In genomic region chr5:126812199-126812570, GRCh38 we compare ENCODE assay signal across 16 cellular contexts. TPM values are rescaled to one million over a fixed set of nuclear protein-coding genes. Genes with fewer than 3 reads are reported as not detected.
DNase-seq lines count a peak whose midpoint lies in the region; ATAC-seq and TF ChIP-seq lines count a peak whose summit lies in the region.
"Had no signal": no experiment of that assay in that cellular context is flagged by ENCODE, and none has a peak within 500 bp of the region (broad histone marks: within the 10 kb centered on the region; RNA-seq: fewer than 3 reads in every experiment).

No MANE protein-coding gene starts in this region.

- H3K4me1 ChIP-seq in OCI-LY3 (ENCODE audit: low read length) = peaks cover 48% of the 10 kb centered on the region

- H3K27me3 ChIP-seq in OCI-LY3 (ENCODE audit: low read depth, low read length) = no peaks in the 10 kb centered on the region

- peaks cover 52% of the 10 kb centered on the region for H3K36me3 ChIP-seq in OCI-LY3 (replicated peaks; ENCODE audit: low read depth, low read length)

- no peak for DNase-seq in activated CD8-positive, alpha-beta memory T cell treated with anti-CD3 and anti-CD28 coated beads, Interleukin-2, amount 10 ng/mL, durations not matched to agents 7 days and 5 days
- DNase-seq in activated CD8-positive, alpha-beta memory T cell treated with anti-CD3 and anti-CD28 coated beads for 24 hours = no peak
- DNase-seq in stimulated activated CD4-positive, alpha-beta T cell treated with anti-CD3 and anti-CD28 coated beads, Interleukin-4, amount 100 ng/mL, for 4 hours = no peak
- DNase-seq: DND-41, NCI-H1436, NCI-H82, SIG-M5 had no signal

- H3K9me3 Mint-ChIP-seq in activated CD8-positive, alpha-beta memory T cell treated with anti-CD3 and anti-CD28 coated beads, Interleukin-2, amount 10 ng/mL, durations not matched to agents 7 days and 5 days (ENCODE audit: low read depth) = no peaks in the 10 kb centered on the region
- H3K9me3 Mint-ChIP-seq in dendritic cell treated with granulocyte-macrophage colony-stimulating factor and Interleukin-4, amounts not matched to agents 40 ng/mL and 50 ng/mL, for 4 days = no peaks in the 10 kb centered on the region
- H3K9me3 Mint-ChIP-seq: type B pancreatic cell had no signal

- H3K4me1 Mint-ChIP-seq in activated CD8-positive, alpha-beta memory T cell treated with anti-CD3 and anti-CD28 coated beads, Interleukin-2, amount 10 ng/mL, durations not matched to agents 7 days and 5 days = peaks cover 41% of the 10 kb centered on the region
- H3K4me1 Mint-ChIP-seq in dendritic cell treated with granulocyte-macrophage colony-stimulating factor and Interleukin-4, amounts not matched to agents 40 ng/mL and 50 ng/mL, for 4 days (ENCODE audit: low read depth) = peaks cover 28% of the 10 kb centered on the region

- no peaks in the 10 kb centered on the region for H3K27me3 Mint-ChIP-seq in activated CD8-positive, alpha-beta memory T cell treated with anti-CD3 and anti-CD28 coated beads, Interleukin-2, amount 10 ng/mL, durations not matched to agents 7 days and 5 days
- no peaks in the 10 kb centered on the region for H3K27me3 Mint-ChIP-seq in dendritic cell treated with granulocyte-macrophage colony-stimulating factor and Interleukin-4, amounts not matched to agents 40 ng/mL and 50 ng/mL, for 4 days
- H3K27me3 Mint-ChIP-seq: type B pancreatic cell had no signal

- no peak for TF ChIP-seq CTCF in OCI-LY3 (IDR thresholded peaks at IDR 0.05; ENCODE audit: low read depth, low read length)

- H3K4me3 ChIP-seq in OCI-LY3 (ENCODE audit: low read length) = no peak overlapping the region
- no peak overlapping the region for H3K4me3 ChIP-seq in skin epidermis
- H3K4me3 ChIP-seq: coronary artery, GM12878 had no signal

- H2AFZ ChIP-seq in OCI-LY3 (ENCODE audit: low read depth, low read length) = no peak overlapping the region

- H3K4me2 ChIP-seq in OCI-LY3 (ENCODE audit: low read length) = no peak overlapping the region

- no peak overlapping the region for H3K9ac ChIP-seq in OCI-LY3 (ENCODE audit: low read length)

- H4K20me1 ChIP-seq in OCI-LY3 (ENCODE audit: insufficient read depth, low read length) = peaks cover 8% of the 10 kb centered on the region; the same call in 1 of the 2 replicates

- H3K27ac ChIP-seq in OCI-LY3 (ENCODE audit: low read length) = peak overlapping the region; percentile 53; the same call in 1 of the 2 replicates
- H3K27ac ChIP-seq in skin epidermis = peak overlapping the region in 13 of 21 experiments; percentile 3 to 79 (median 59)
- H3K27ac ChIP-seq: coronary artery, VCaP had no signal

- peak overlapping the region; percentile 89 for H3K27ac Mint-ChIP-seq in activated CD8-positive, alpha-beta memory T cell treated with anti-CD3 and anti-CD28 coated beads, Interleukin-2, amount 10 ng/mL, durations not matched to agents 7 days and 5 days
- H3K27ac Mint-ChIP-seq in dendritic cell treated with granulocyte-macrophage colony-stimulating factor and Interleukin-4, amounts not matched to agents 40 ng/mL and 50 ng/mL, for 4 days = peak overlapping the region; percentile 45
- H3K27ac Mint-ChIP-seq: type B pancreatic cell had no signal

- H3K4me3 Mint-ChIP-seq in activated CD8-positive, alpha-beta memory T cell treated with anti-CD3 and anti-CD28 coated beads, Interleukin-2, amount 10 ng/mL, durations not matched to agents 7 days and 5 days = no peak overlapping the region
- H3K4me3 Mint-ChIP-seq in dendritic cell treated with granulocyte-macrophage colony-stimulating factor and Interleukin-4, amounts not matched to agents 40 ng/mL and 50 ng/mL, for 4 days = no peak overlapping the region
- H3K4me3 Mint-ChIP-seq: type B pancreatic cell had no signal

- peaks cover 67% of the 10 kb centered on the region for H3K36me3 Mint-ChIP-seq in activated CD8-positive, alpha-beta memory T cell treated with anti-CD3 and anti-CD28 coated beads, Interleukin-2, amount 10 ng/mL, durations not matched to agents 7 days and 5 days
- peaks cover 14% of the 10 kb centered on the region for H3K36me3 Mint-ChIP-seq in dendritic cell treated with granulocyte-macrophage colony-stimulating factor and Interleukin-4, amounts not matched to agents 40 ng/mL and 50 ng/mL, for 4 days (ENCODE audit: low read depth)

- intact Hi-C loops in dendritic cell treated with granulocyte-macrophage colony-stimulating factor and Interleukin-4, amounts not matched to agents 40 ng/mL and 50 ng/mL, for 4 days (cut with micrococcal nuclease) = loop anchor here (5.0 to 10.0 kb wide), 2 partner anchors 35 to 703 kb away; partner anchors contain the start of genes LMNB1 and PRRC1

- no peak for ATAC-seq in activated CD8-positive, alpha-beta memory T cell treated with anti-CD3 and anti-CD28 coated beads, Interleukin-2, amount 10 ng/mL, durations not matched to agents 7 days and 5 days
- ATAC-seq in GM18505 (IDR thresholded peaks at IDR 0.05; ENCODE audit: unreplicated experiment) = no peak
- no peak for ATAC-seq in HG03095 (IDR thresholded peaks at IDR 0.05; ENCODE audit: unreplicated experiment)

- TF ChIP-seq POLR2A in GM18505 (IDR thresholded peaks at IDR 0.05; ENCODE audit: borderline replicate concordance, extremely low read depth, insufficient read depth, insufficient read length) = no peak

- H3K79me2 ChIP-seq in OCI-LY3 (ENCODE audit: low read length) = peaks cover 21% of the 10 kb centered on the region

- H3K9me3 ChIP-seq in OCI-LY3 (ENCODE audit: insufficient read depth, low read length) = no peaks in the 10 kb centered on the region

- CTCF ChIA-PET in activated CD8-positive, alpha-beta memory T cell treated with anti-CD3 and anti-CD28 coated beads, Interleukin-2, amount 10 ng/mL, durations not matched to agents 7 days and 5 days (lab: Charles Lee) = interaction anchor here (1.3 to 4.2 kb wide), 7 partner anchors 10 to 136 kb away, joined by 3 to 25 read pairs (median 10); no protein-coding TSS in a partner anchor

RNA-seq across cellular contexts. Expression of gene LMNB1, which starts 35.2 kb away (rescaled TPM):
- 100 to 1,000 TPM; 323 to 364 TPM for total RNA-seq in activated CD8-positive, alpha-beta memory T cell treated with anti-CD3 and anti-CD28 coated beads, Interleukin-2, amount 10 ng/mL, durations not matched to agents 7 days and 5 days
